16 cellular contexts compared by ENCODE assay signal in the genomic region with DNA sequence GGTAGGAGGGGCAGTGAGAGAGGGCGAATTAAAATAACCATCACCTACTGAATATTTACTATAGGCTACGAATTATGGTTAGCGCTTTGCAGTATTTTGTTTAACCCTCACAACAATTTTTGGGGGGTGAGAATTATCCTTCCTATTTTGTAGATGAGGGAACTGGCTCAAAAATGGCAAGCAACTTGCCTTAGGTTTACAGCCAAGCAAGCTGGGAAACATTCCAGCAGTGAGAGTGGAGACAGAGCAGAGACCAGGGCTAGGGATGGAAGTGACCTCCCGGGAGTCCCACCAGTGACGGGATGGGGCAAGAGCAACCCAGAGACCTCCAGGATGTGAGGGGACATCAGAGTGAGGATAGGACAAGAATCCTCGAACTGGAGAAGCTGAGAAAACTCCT. TPM values are rescaled to one million over a fixed set of nuclear protein-coding genes. Genes with fewer than 3 reads are reported as not detected.
DNase-seq lines count a peak whose midpoint lies in the region; ATAC-seq, FAIRE-seq and TF ChIP-seq lines count a peak whose summit lies in the region.
"Had no signal": no experiment of that assay in that cellular context is flagged by ENCODE, and none has a peak within 500 bp of the region (broad histone marks: within the 10 kb centered on the region; RNA-seq: fewer than 3 reads in every experiment).

No MANE protein-coding gene starts in this region.

- H3K79me1 ChIP-seq in H1 (ENCODE audit: low read depth, low read length) = no peaks in the 10 kb centered on the region

- H2BK5ac ChIP-seq in H1 (ENCODE audit: low read depth, low read length) = no peak overlapping the region

- H4K8ac ChIP-seq in H1 (ENCODE audit: extremely low read depth, insufficient read depth, low read length) = no peak overlapping the region

- no peak overlapping the region for H2AK5ac ChIP-seq in H1 (ENCODE audit: low read depth, low read length)

- no peak overlapping the region for H3K14ac ChIP-seq in H1 (ENCODE audit: insufficient read length)

- no peaks in the 10 kb centered on the region for H3K79me2 ChIP-seq in H1 (ENCODE audit: control insufficient read depth in 1 of 2, insufficient read depth in 2 of 2, low read length in 2 of 2)

- TF ChIP-seq RAD21 in H1 (IDR thresholded peaks at IDR 0.05 in 1 of 2, conservative IDR thresholded peaks at IDR 0.05 in 1 of 2; ENCODE audit: low read depth in 2 of 2, low read length in 2 of 2) = no peak

- H3K18ac ChIP-seq in H1 (ENCODE audit: extremely low read depth, low read length) = no peak overlapping the region

- POLR2A ChIA-PET in MCF 10A (lab: Yijun Ruan, JAX) (interaction anchor here (0.6 to 1.2 kb wide), 3 partner anchors 98 to 181 kb away, joined by 3 to 5 read pairs (median 3); partner anchors contain the start of gene SPAG7), H1 (lab: Charles Lee; ENCODE audit: partially characterized antibody) (interaction anchor here (0.7 to 1.6 kb wide), 4 partner anchors 14 to 123 kb away, joined by 3 to 5 read pairs (median 4); partner anchors contain the start of gene TM4SF5)

- intact Hi-C loops in breast epithelium (cut with DNase I; ENCODE audit: low total_unique reads) = loop anchor here (5.0 kb wide), 1 partner anchor 106 kb away; no protein-coding TSS in a partner anchor
- intact Hi-C loops in MCF 10A (cut with micrococcal nuclease) = no loop called here
- intact Hi-C loops in natural killer cell (cut with micrococcal nuclease) = no loop called here
- intact Hi-C loops in upper lobe of right lung (cut with DNase I) = loop anchor here (10.0 kb wide), 1 partner anchor 52 kb away; the partner anchor contains the start of genes CXCL16, MED11 and ZMYND15
- intact Hi-C loops in transverse colon (cut with DNase I; ENCODE audit: low total_unique reads) = loop anchor here (5.0 to 10.0 kb wide), 2 partner anchors 52 to 101 kb away; partner anchors contain the start of genes CXCL16, MED11 and ZMYND15

- TF ChIP-seq EP300 in H1 (IDR thresholded peaks at IDR 0.05; ENCODE audit: borderline replicate concordance in 1 of 2, low read depth in 2 of 2, low read length in 2 of 2) = no peak
- TF ChIP-seq EP300 in transverse colon (IDR thresholded peaks at IDR 0.05; ENCODE audit: low read depth) = no peak

- H3K23me2 ChIP-seq in H1 (ENCODE audit: low read depth, low read length) = peaks cover 17% of the 10 kb centered on the region

- H3K4ac ChIP-seq in H1 (replicated peaks; ENCODE audit: insufficient read length, low read depth, low read length) = no peak overlapping the region

- H3K9me3 Mint-ChIP-seq in MCF 10A (ENCODE audit: unreplicated experiment) (no peaks in the 10 kb centered on the region), natural killer cell (no peaks in the 10 kb centered on the region)
- H3K9me3 Mint-ChIP-seq: activated T-helper 1 cell treated with anti-CD3 and anti-CD28 coated beads, Interleukin-12 subunit alpha, Interleukin-12 subunit beta, Interleukin-2, Interleukin-4 antibody, amounts not matched to agents 30 ng/mL and 10 ng/mL and 1 ng/mL, durations not matched to agents 14 hours and 24 hours and 36 hours; IgD-negative memory B cell had no signal

- CTCF ChIA-PET in MCF 10A (lab: Yijun Ruan, JAX) (interaction anchor here (0.6 to 6.0 kb wide), 9 partner anchors 23 to 99 kb away, joined by 3 to 88 read pairs (median 3); no protein-coding TSS in a partner anchor), H1 (lab: Charles Lee; ENCODE audit: partially characterized antibody) (interaction anchor here (0.7 to 4.8 kb wide), 13 partner anchors 8 to 119 kb away, joined by 3 to 27 read pairs (median 4); no protein-coding TSS in a partner anchor)

- ATAC-seq in natural killer cell = no peak
- no peak for ATAC-seq in upper lobe of right lung
- ATAC-seq in HG02798 (IDR thresholded peaks at IDR 0.05; ENCODE audit: poor library complexity, unreplicated experiment) = no peak
- no peak for ATAC-seq in GM21390 (IDR thresholded peaks at IDR 0.05; ENCODE audit: unreplicated experiment)
- ATAC-seq: GM12878, HCT116 had no signal

- 91% methylated on average over 6 of the region's 6 CpGs; no CpG with 5 or more reads in 1 of the 2 experiments for WGBS in H1 (ENCODE audit: extremely low coverage in 1 of 2, insufficient coverage in 1 of 2, insufficient read length in 1 of 2, insufficient replicate concordance in 2 of 2, low coverage in 1 of 2, low lambda C conversion rate in 2 of 2, missing lambda C conversion rate in 1 of 2), 2 experiments
- 30% methylated on average over 6 of the region's 6 CpGs; no CpG with 5 or more reads in 1 of the 2 donors for WGBS in transverse colon (ENCODE audit: low coverage in 1 of 2), 2 donors

- DNase-seq in breast epithelium (ENCODE audit: low spot score in 2 of 2) = no peak
- no peak for DNase-seq in MCF 10A (ENCODE audit: unreplicated experiment)
- no peak for DNase-seq in H1 (ENCODE audit: low read depth in 1 of 2, low spot score in 2 of 2)
- DNase-seq in natural killer cell = no peak
- DNase-seq in upper lobe of right lung = no peak
- no peak for DNase-seq in transverse colon
- DNase-seq: stimulated activated CD4-positive, alpha-beta T cell treated with anti-CD3 and anti-CD28 coated beads, Interleukin-1b, Interleukin-23, amount 100 ng/mL, for 48 hours; stimulated activated naive CD4-positive, alpha-beta T cell treated with Interleukin-2 at 50 U/mL for 16 hours had no signal

- H3K4me1 ChIP-seq in breast epithelium (peaks cover 0 to 7% of the 10 kb centered on the region in 2 donors), H1 (replicated peaks in 1 of 4; ENCODE audit: control insufficient read depth in 3 of 4, insufficient read depth in 4 of 4, low read length in 3 of 4) (peaks cover 0 to 15% (median 8%) of the 10 kb centered on the region in 4 experiments; a peak in 5 of 7 replicates), upper lobe of right lung (peaks cover 44% of the 10 kb centered on the region), transverse colon (peaks cover 11 to 42% (median 38%) of the 10 kb centered on the region in 4 donors)

- H3K36me3 ChIP-seq in breast epithelium (no peaks in the 10 kb centered on the region), H1 (ENCODE audit: control insufficient read depth in 2 of 4, insufficient read depth in 4 of 4, low read length in 3 of 4) (no peaks in the 10 kb centered on the region), upper lobe of right lung (no peaks in the 10 kb centered on the region), transverse colon (no peaks in the 10 kb centered on the region)
- H3K36me3 ChIP-seq: SJSA1 had no signal

- H3K27me3 Mint-ChIP-seq in MCF 10A (ENCODE audit: insufficient read depth, unreplicated experiment) (peaks cover 17% of the 10 kb centered on the region), natural killer cell (ENCODE audit: low read depth in 2 of 2) (peaks cover 33 to 40% of the 10 kb centered on the region in 2 donors)

- H3K27me3 ChIP-seq in breast epithelium (peaks cover 4 to 19% of the 10 kb centered on the region in 2 donors), H1 (replicated peaks in 1 of 4; ENCODE audit: control insufficient read depth in 3 of 4, extremely low read depth in 1 of 4, insufficient read depth in 3 of 4, low read length in 3 of 4) (peaks cover 3 to 30% (median 18%) of the 10 kb centered on the region in 4 experiments), upper lobe of right lung (peaks cover 35% of the 10 kb centered on the region), transverse colon (peaks cover 45% of the 10 kb centered on the region)
- H3K27me3 ChIP-seq: SJSA1 had no signal

- FAIRE-seq in H1 (lab: Jason Lieb, UNC) = no peak
- FAIRE-seq: GM12878 had no signal

- H3K4me1 Mint-ChIP-seq in MCF 10A (ENCODE audit: insufficient read depth, unreplicated experiment) (peaks cover 18% of the 10 kb centered on the region), natural killer cell (peaks cover 13 to 21% of the 10 kb centered on the region in 2 donors)

- no peak overlapping the region for H3K9ac ChIP-seq in H1 (replicated peaks in 1 of 4; ENCODE audit: extremely low read depth in 1 of 4, low read depth in 3 of 4, low read length in 3 of 4)

- in situ Hi-C loops in transverse colon (cut with MboI; ENCODE audit: low pct_ligation_motif_present in 1 of 4, low pct_unique_long_range_greater_than_20kb in 1 of 4, low sequenced_read_pairs in 3 of 4) = loop anchor here (10.0 to 25.0 kb wide), 3 partner anchors 52 to 101 kb away; partner anchors contain the start of genes C17orf107 (in 2 of the 4), CXCL16 (in 1 of the 4), MED11 (in 1 of the 4) and ZMYND15 (in 1 of the 4)

- H2AFZ ChIP-seq in H1 (ENCODE audit: low read length) = no peak overlapping the region

- 0 out of 2 replicates have a peak overlapping the region, but pooled peaks have one; percentile 72 for H2BK15ac ChIP-seq in H1 (ENCODE audit: low read length)

- H4K5ac ChIP-seq in H1 (ENCODE audit: insufficient read length, low read depth, low read length) = no peak overlapping the region

- H2BK12ac ChIP-seq in H1 (ENCODE audit: low read depth, low read length) = peak overlapping the region; percentile 97

- no TSS peak for BruUV-seq in MCF 10A (replicated peaks; lab: Mats Ljungman, UMichigan)

- no peak overlapping the region for H3K56ac ChIP-seq in H1 (replicated peaks; ENCODE audit: insufficient read length, low read depth, low read length)

- TF ChIP-seq CTCF in breast epithelium (IDR thresholded peaks at IDR 0.05) = no peak
- no peak for TF ChIP-seq CTCF in MCF 10A (IDR thresholded peaks at IDR 0.05; ENCODE audit: unreplicated experiment)
- TF ChIP-seq CTCF in H1 (IDR thresholded peaks at IDR 0.05; ENCODE audit: control extremely low read depth in 1 of 3, insufficient read depth in 1 of 3, low read depth in 1 of 3, low read length in 3 of 3) = no peak
- TF ChIP-seq CTCF in natural killer cell (IDR thresholded peaks at IDR 0.05) = no peak
- TF ChIP-seq CTCF in upper lobe of right lung (IDR thresholded peaks at IDR 0.05) = no peak
- TF ChIP-seq CTCF in transverse colon (IDR thresholded peaks at IDR 0.05) = no peak

- TF ChIP-seq POLR2A in breast epithelium (IDR thresholded peaks at IDR 0.05) (no peak), H1 (IDR thresholded peaks at IDR 0.05; ENCODE audit: control extremely low read depth in 1 of 2, low read depth in 2 of 2, low read length in 2 of 2) (no peak), transverse colon (IDR thresholded peaks at IDR 0.05) (no peak)

- no peak overlapping the region for H2BK20ac ChIP-seq in H1 (ENCODE audit: low read length)

- H3K4me3 Mint-ChIP-seq in MCF 10A (ENCODE audit: unreplicated experiment) (no peak overlapping the region), natural killer cell (peak overlapping the region; percentile 64)
- H3K4me3 Mint-ChIP-seq: activated T-helper 1 cell treated with anti-CD3 and anti-CD28 coated beads, Interleukin-12 subunit alpha, Interleukin-12 subunit beta, Interleukin-2, Interleukin-4 antibody, amounts not matched to agents 30 ng/mL and 10 ng/mL and 1 ng/mL, durations not matched to agents 14 hours and 24 hours and 36 hours had no signal

- H3K27ac Mint-ChIP-seq in MCF 10A (ENCODE audit: low read depth, unreplicated experiment) = no peak overlapping the region
- no peak overlapping the region for H3K27ac Mint-ChIP-seq in natural killer cell
- H3K27ac Mint-ChIP-seq: activated T-helper 1 cell treated with anti-CD3 and anti-CD28 coated beads, Interleukin-12 subunit alpha, Interleukin-12 subunit beta, Interleukin-2, Interleukin-4 antibody, amounts not matched to agents 30 ng/mL and 10 ng/mL and 1 ng/mL, durations not matched to agents 14 hours and 24 hours and 36 hours had no signal

- peaks cover 0 to 2% of the 10 kb centered on the region in 2 experiments for H4K20me1 ChIP-seq in H1 (replicated peaks in 1 of 2; ENCODE audit: control insufficient read depth in 1 of 2, insufficient read depth in 2 of 2, low read length in 2 of 2)

- H3K9me3 ChIP-seq in breast epithelium = no peaks in the 10 kb centered on the region
- no peaks in the 10 kb centered on the region for H3K9me3 ChIP-seq in H1 (ENCODE audit: insufficient read depth in 2 of 2, low read depth in 1 of 2, low read length in 1 of 2)
- H3K9me3 ChIP-seq in upper lobe of right lung = no peaks in the 10 kb centered on the region
- no peaks in the 10 kb centered on the region for H3K9me3 ChIP-seq in transverse colon
- H3K9me3 ChIP-seq: SJSA1 had no signal

- H2BK120ac ChIP-seq in H1 (replicated peaks; ENCODE audit: low read depth, low read length) = no peak overlapping the region

- no peak overlapping the region for H4K91ac ChIP-seq in H1 (replicated peaks; ENCODE audit: insufficient read length, low read length)

- no peaks in the 10 kb centered on the region for H3K36me3 Mint-ChIP-seq in MCF 10A (ENCODE audit: insufficient read depth, unreplicated experiment)
- no peaks in the 10 kb centered on the region for H3K36me3 Mint-ChIP-seq in natural killer cell
- H3K36me3 Mint-ChIP-seq: IgD-negative memory B cell had no signal

- no peak overlapping the region for H3K27ac ChIP-seq in breast epithelium
- H3K27ac ChIP-seq in H1 (ENCODE audit: low read depth, low read length) = no peak overlapping the region
- no peak overlapping the region for H3K27ac ChIP-seq in upper lobe of right lung
- peak overlapping the region in 1 of 4 donors; percentile 13 for H3K27ac ChIP-seq in transverse colon
- H3K27ac ChIP-seq: SJSA1 had no signal

- H3K4me3 ChIP-seq in breast epithelium (peak overlapping the region; percentile 32 to 63 (median 32)), H1 (ENCODE audit: extremely low read depth in 1 of 4, insufficient read depth in 2 of 4, low read depth in 3 of 4, low read length in 4 of 4) (no peak overlapping the region), upper lobe of right lung (peak overlapping the region; percentile 19), transverse colon (peak overlapping the region in 2 of 4 donors; percentile 7 to 21)
- H3K4me3 ChIP-seq: GM12878, SJSA1 had no signal

- no peak overlapping the region for H3K4me2 ChIP-seq in H1 (ENCODE audit: insufficient read depth in 1 of 2, low read depth in 2 of 2, low read length in 2 of 2)

- H3K23ac ChIP-seq in H1 (ENCODE audit: insufficient read length) = no peak overlapping the region

RNA-seq across cellular contexts. Expression of gene VMO1, which starts 0.4 kb away (rescaled TPM):
- total RNA-seq in breast epithelium = 1 to 10 TPM in 2 of 3 donors, under 1 TPM in 1; 0.98 to 5.0 (median 2.6) TPM
- 0.77 and 1.1 TPM in 2 replicates for total RNA-seq in MCF 10A (2022)
- total RNA-seq in H1 (2021; fragmentation: NEBNext Ultra II Directional; extraction: Animal tissue kit (Norgen Biotek cat#: 25700)) = not detected in 2 replicates
- polyA plus RNA-seq in H1 (2011; rRNA removed) = 0.30 and 0.78 TPM in 2 replicates
- 0.65 TPM for polyA plus RNA-seq in H1 (2011; cell fraction: cytosol; rRNA removed)
- 0.60 TPM for polyA plus RNA-seq in H1 (2011; cell fraction: nucleus; rRNA removed)
- polyA plus RNA-seq in H1 (2012, experiment 1 of 2) = 0.36 to 1.1 TPM in 2 of 4 replicates, not detected in the others
- not detected for polyA plus RNA-seq in H1 (2012, experiment 2 of 2)
- polyA plus RNA-seq in H1 (2013, experiment 1 of 2) = 0.47 TPM
- polyA plus RNA-seq in H1 (2013, experiment 2 of 2) = 0.42 TPM
- not detected in 2 replicates for polyA minus RNA-seq in H1 (2011; rRNA and poly(A)+ RNA removed)
- polyA minus RNA-seq in H1 (2011; cell fraction: cytosol; rRNA and poly(A)+ RNA removed) = not detected
- not detected for polyA minus RNA-seq in H1 (2011; cell fraction: nucleus; rRNA and poly(A)+ RNA removed)
- 1 to 10 TPM; 1.2 to 4.8 (median 1.3) TPM for total RNA-seq in natural killer cell
- total RNA-seq in upper lobe of right lung = 5.6 TPM
- 1 to 10 TPM in 2 of 4 donors, under 1 TPM in 1, not detected in 1; 0.68 to 5.2 (median 1.9) TPM for total RNA-seq in transverse colon
- total RNA-seq: A172; activated T-helper 1 cell treated with anti-CD3 and anti-CD28 coated beads, Interleukin-12 subunit alpha, Interleukin-12 subunit beta, Interleukin-2, Interleukin-4 antibody, amounts not matched to agents 30 ng/mL and 10 ng/mL and 1 ng/mL, durations not matched to agents 14 hours and 24 hours and 36 hours; SJSA1 had no signal
- polyA plus RNA-seq: IgD-negative memory B cell had no signal

RNA-seq across cellular contexts. Expression of gene GLTPD2, which starts 2.2 kb away (rescaled TPM):
- total RNA-seq in breast epithelium (not detected), MCF 10A (2022) (not detected in 2 replicates), natural killer cell (not detected), upper lobe of right lung (not detected), transverse colon (1 to 10 TPM in 1 of 4 donors, under 1 TPM in 1, not detected in 2; 0.41 to 1.7 TPM)
- total RNA-seq in H1 (2021; fragmentation: NEBNext Ultra II Directional; extraction: Animal tissue kit (Norgen Biotek cat#: 25700)) = not detected in 2 replicates
- polyA plus RNA-seq in H1 (2011; rRNA removed) = 0.06 TPM in 1 of 2 replicates, not detected in the other
- 0.10 TPM for polyA plus RNA-seq in H1 (2011; cell fraction: cytosol; rRNA removed)
- polyA plus RNA-seq in H1 (2011; cell fraction: nucleus; rRNA removed) = 0.11 TPM
- 0.33 to 0.43 TPM (median 0.37 TPM) in 3 of 4 replicates, not detected in the other for polyA plus RNA-seq in H1 (2012, experiment 1 of 2)
- not detected for polyA plus RNA-seq in H1 (2012, experiment 2 of 2)
- polyA plus RNA-seq in H1 (2013, experiment 1 of 2) = 0.04 TPM
- polyA plus RNA-seq in H1 (2013, experiment 2 of 2) = 0.04 TPM
- polyA minus RNA-seq in H1 (2011; rRNA and poly(A)+ RNA removed) = not detected in 2 replicates
- not detected for polyA minus RNA-seq in H1 (2011; cell fraction: cytosol; rRNA and poly(A)+ RNA removed)
- not detected for polyA minus RNA-seq in H1 (2011; cell fraction: nucleus; rRNA and poly(A)+ RNA removed)
- total RNA-seq: A172; activated T-helper 1 cell treated with anti-CD3 and anti-CD28 coated beads, Interleukin-12 subunit alpha, Interleukin-12 subunit beta, Interleukin-2, Interleukin-4 antibody, amounts not matched to agents 30 ng/mL and 10 ng/mL and 1 ng/mL, durations not matched to agents 14 hours and 24 hours and 36 hours; SJSA1 had no signal
- polyA plus RNA-seq: IgD-negative memory B cell had no signal

RNA-seq across cellular contexts. Expression of gene PSMB6, which starts 9.4 kb away (rescaled TPM):
- 100 to 1,000 TPM; 133 to 183 (median 164) TPM for total RNA-seq in breast epithelium
- 169 and 182 TPM in 2 replicates for total RNA-seq in MCF 10A (2022)
- 264 and 278 TPM in 2 replicates for total RNA-seq in H1 (2021; fragmentation: NEBNext Ultra II Directional; extraction: Animal tissue kit (Norgen Biotek cat#: 25700))
- polyA plus RNA-seq in H1 (2011; rRNA removed) = 635 and 737 TPM in 2 replicates
- 524 TPM for polyA plus RNA-seq in H1 (2011; cell fraction: cytosol; rRNA removed)
- 323 TPM for polyA plus RNA-seq in H1 (2011; cell fraction: nucleus; rRNA removed)
- 261 to 426 TPM (median 395 TPM) in 4 replicates for polyA plus RNA-seq in H1 (2012, experiment 1 of 2)
- polyA plus RNA-seq in H1 (2012, experiment 2 of 2) = 280 TPM
- polyA plus RNA-seq in H1 (2013, experiment 1 of 2) = 303 TPM
- 320 TPM for polyA plus RNA-seq in H1 (2013, experiment 2 of 2)
- 293 and 336 TPM in 2 replicates for polyA minus RNA-seq in H1 (2011; rRNA and poly(A)+ RNA removed)
- 101 TPM for polyA minus RNA-seq in H1 (2011; cell fraction: cytosol; rRNA and poly(A)+ RNA removed)
- 78.6 TPM for polyA minus RNA-seq in H1 (2011; cell fraction: nucleus; rRNA and poly(A)+ RNA removed)
- 10 to 100 TPM; 69.4 to 79.3 (median 70.0) TPM for total RNA-seq in natural killer cell
- 91.0 TPM for total RNA-seq in upper lobe of right lung
- total RNA-seq in transverse colon = 100 to 1,000 TPM in 2 of 4 donors, 10 to 100 TPM in 2; 34.0 to 111 (median 80.9) TPM

RNA-seq across cellular contexts. Expression of gene TM4SF5, which starts 14.8 kb away (rescaled TPM):
- total RNA-seq in breast epithelium = not detected
- total RNA-seq in MCF 10A (2022) = not detected in 2 replicates
- total RNA-seq in H1 (2021; fragmentation: NEBNext Ultra II Directional; extraction: Animal tissue kit (Norgen Biotek cat#: 25700)) = not detected in 2 replicates
- polyA plus RNA-seq in H1 (2011; rRNA removed) = not detected in 2 replicates
- polyA plus RNA-seq in H1 (2011; cell fraction: cytosol; rRNA removed) = 0.09 TPM
- polyA plus RNA-seq in H1 (2011; cell fraction: nucleus; rRNA removed) = not detected
- polyA plus RNA-seq in H1 (2012, experiment 1 of 2) = not detected in 4 replicates
- not detected for polyA plus RNA-seq in H1 (2012, experiment 2 of 2)
- polyA plus RNA-seq in H1 (2013, experiment 1 of 2) = not detected
- polyA plus RNA-seq in H1 (2013, experiment 2 of 2) = not detected
- not detected in 2 replicates for polyA minus RNA-seq in H1 (2011; rRNA and poly(A)+ RNA removed)
- polyA minus RNA-seq in H1 (2011; cell fraction: cytosol; rRNA and poly(A)+ RNA removed) = not detected
- polyA minus RNA-seq in H1 (2011; cell fraction: nucleus; rRNA and poly(A)+ RNA removed) = not detected
- total RNA-seq in natural killer cell = not detected
- not detected for total RNA-seq in upper lobe of right lung
- 10 to 100 TPM in 3 of 4 donors, 1 to 10 TPM in 1; 5.2 to 42.6 (median 26.1) TPM for total RNA-seq in transverse colon
- total RNA-seq: A172; activated T-helper 1 cell treated with anti-CD3 and anti-CD28 coated beads, Interleukin-12 subunit alpha, Interleukin-12 subunit beta, Interleukin-2, Interleukin-4 antibody, amounts not matched to agents 30 ng/mL and 10 ng/mL and 1 ng/mL, durations not matched to agents 14 hours and 24 hours and 36 hours; SJSA1 had no signal
- polyA plus RNA-seq: GM12878, IgD-negative memory B cell had no signal

Comparison
In these comparisons a context has a peak if more than half of its experiments do, and no peak if none do; other contexts are left out.
1. intact Hi-C loops: an anchor here in breast epithelium (5.0 kb wide), upper lobe of right lung (10.0 kb wide) and transverse colon (5.0 to 10.0 kb wide); none called in MCF 10A and natural killer cell.
2. H3K4me3 ChIP-seq: peak in breast epithelium (3 of 3) and upper lobe of right lung (single experiment); none in H1 (0 of 4).